ENCODE assay signal across 23 cellular contexts in the genomic region with DNA sequence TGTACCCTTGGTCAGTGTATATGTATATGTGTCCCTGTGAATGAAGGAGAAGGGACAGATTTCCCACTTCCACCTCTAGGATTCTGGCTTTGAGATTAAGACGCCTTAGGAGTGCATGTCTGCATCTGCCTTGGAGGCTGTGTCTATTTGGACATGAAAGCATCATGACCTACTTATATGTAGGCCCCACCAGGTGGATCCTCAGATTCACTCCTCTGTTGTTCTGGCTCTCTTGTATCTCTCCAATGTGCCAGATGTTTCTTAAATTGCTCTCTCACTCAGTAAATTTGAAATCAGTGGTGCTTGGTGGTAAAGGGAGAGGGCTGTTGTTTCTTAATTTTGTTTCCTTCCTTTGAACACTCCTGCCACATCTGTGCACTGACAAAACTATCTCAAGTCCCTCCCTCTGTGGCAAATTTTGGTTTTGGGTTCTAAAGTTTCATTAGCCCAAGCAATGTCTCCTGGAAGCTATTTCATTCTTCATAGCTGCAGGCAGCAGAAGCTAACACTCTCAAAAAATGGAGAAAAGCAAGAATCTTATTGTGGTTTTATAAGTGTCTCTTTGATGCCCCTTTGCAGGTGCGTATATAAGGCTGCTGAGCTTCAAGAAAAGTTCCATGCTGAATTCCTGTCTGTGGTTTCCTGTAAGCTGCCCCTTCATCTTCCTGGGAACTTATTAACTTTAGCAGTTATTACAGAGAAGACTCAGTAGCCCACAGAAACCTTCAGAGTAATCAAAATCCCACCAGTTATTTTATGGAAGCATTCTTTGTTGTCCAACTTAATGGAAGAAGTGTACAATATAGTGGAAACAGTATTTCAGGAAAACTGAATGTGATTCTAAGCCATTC.
DNase-seq lines count a peak whose midpoint lies in the region; ATAC-seq and TF ChIP-seq lines count a peak whose summit lies in the region.
"Had no signal": no experiment of that assay in that cellular context is flagged by ENCODE, and none has a peak within 500 bp of the region (broad histone marks: within the 10 kb centered on the region; RNA-seq: fewer than 3 reads in every experiment).

No MANE protein-coding gene starts in this region.

- TF ChIP-seq EP300 in ovary (IDR thresholded peaks at IDR 0.05) = no peak

- no peak for ATAC-seq in natural killer cell
- ATAC-seq in natural killer cell treated with Interleukin-12 subunit alpha and Interleukin-12 subunit beta and Interleukin-15 and Interleukin-18, amount 100 ng/mL, for 72 hours = no peak
- ATAC-seq: GM23338, HepG2 had no signal

- H3K9me3 ChIP-seq in osteoblast (ENCODE audit: low read depth, low read length) (no peaks in the 10 kb centered on the region), ovary (no peaks in the 10 kb centered on the region), A673 (ENCODE audit: low read depth, low read length, poor library complexity, severe bottlenecking) (no peaks in the 10 kb centered on the region)
- H3K9me3 ChIP-seq: Caco-2 had no signal

- peak overlapping the region; percentile 38 for H3K4me3 Mint-ChIP-seq in natural killer cell
- no peak overlapping the region for H3K4me3 Mint-ChIP-seq in natural killer cell treated with Interleukin-12 subunit alpha and Interleukin-12 subunit beta and Interleukin-15 and Interleukin-18, amount 100 ng/mL, for 72 hours
- H3K4me3 Mint-ChIP-seq: CD4-positive, alpha-beta T cell; GM23338 had no signal

- H3K4me1 ChIP-seq in osteoblast (ENCODE audit: insufficient read depth, low read length) (no peaks in the 10 kb centered on the region), ovary (ENCODE audit: insufficient read depth) (no peaks in the 10 kb centered on the region), A673 (ENCODE audit: insufficient read depth, low read length, poor library complexity, severe bottlenecking) (no peaks in the 10 kb centered on the region)
- H3K4me1 ChIP-seq: Caco-2 had no signal

- TF ChIP-seq CTCF in natural killer cell (IDR thresholded peaks at IDR 0.05) (no peak), osteoblast (IDR thresholded peaks at IDR 0.05; ENCODE audit: extremely low read depth, low read depth, low read length) (no peak), ovary (IDR thresholded peaks at IDR 0.05) (no peak), A673 (conservative IDR thresholded peaks at IDR 0.05; ENCODE audit: low read depth, low read length) (no peak)

- H3K36me3 ChIP-seq in osteoblast (ENCODE audit: insufficient read depth, low read length) (no peaks in the 10 kb centered on the region), ovary (no peaks in the 10 kb centered on the region), A673 (ENCODE audit: insufficient read depth, low read length, poor library complexity, severe bottlenecking) (no peaks in the 10 kb centered on the region)

- WGBS in ovary, 3 donors = 66 to 83% (median 81%) methylated on average over 2 of the region's 2 CpGs

- peaks cover 33 to 35% of the 10 kb centered on the region in 2 donors for H3K4me1 Mint-ChIP-seq in natural killer cell
- peaks cover 28 to 30% of the 10 kb centered on the region in 2 donors for H3K4me1 Mint-ChIP-seq in natural killer cell treated with Interleukin-12 subunit alpha and Interleukin-12 subunit beta and Interleukin-15 and Interleukin-18, amount 100 ng/mL, for 72 hours (ENCODE audit: low read depth in 2 of 2)
- H3K4me1 Mint-ChIP-seq: GM23338 had no signal

- CTCF ChIA-PET in A673 (lab: Charles Lee) = no interaction called here

- H3K27ac ChIP-seq in osteoblast (ENCODE audit: low read depth, low read length) = no peak overlapping the region
- H3K27ac ChIP-seq in ovary = no peak overlapping the region
- H3K27ac ChIP-seq in A673 (ENCODE audit: low read depth, low read length, poor library complexity, severe bottlenecking) = no peak overlapping the region
- H3K27ac ChIP-seq: HL-60, PC-9, SK-N-MC had no signal

- H3K4me2 ChIP-seq in osteoblast (ENCODE audit: insufficient read depth, low read length) = no peak overlapping the region
- H3K4me2 ChIP-seq: GM23338, PC-9 had no signal

- intact Hi-C loops in natural killer cell (cut with micrococcal nuclease) = loop anchor here (10.0 kb wide), 1 partner anchor 136 kb away; no protein-coding TSS in a partner anchor
- intact Hi-C loops in ovary (cut with DNase I) = no loop called here
- intact Hi-C loops in A673 (cut with micrococcal nuclease; ENCODE audit: unreplicated experiment) = no loop called here

- DNase-seq in natural killer cell = no peak
- no peak for DNase-seq in natural killer cell treated with Interleukin-12 subunit alpha and Interleukin-12 subunit beta and Interleukin-15 and Interleukin-18, amount 100 ng/mL, for 72 hours (ENCODE audit: low spot score)
- DNase-seq in glomerular visceral epithelial cell (ENCODE audit: extremely low spot score) = peak; percentile 59
- peak; percentile 25 for DNase-seq in osteoblast (ENCODE audit: insufficient read length, low spot score, missing footprints)
- DNase-seq in ovary = no peak
- DNase-seq in A673 (ENCODE audit: low spot score) = no peak
- no peak for DNase-seq in activated CD4-positive, alpha-beta T cell treated with anti-CD3 and anti-CD28 coated beads, Interleukin-2, amount 50 U/mL, for 1 hour
- DNase-seq: 8988T; Caco-2; CD4-positive, alpha-beta T cell; HCEC 1CT; KBM-7; NCI-H1092 treated with DMSO at 0.1 percent for 48 hours; NCI-H1436 treated with DMSO at 0.1 percent for 48 hours; NCI-H1930; NCI-H510A; PC-9; RPMI8226; SHP77 had no signal

- no peaks in the 10 kb centered on the region for H3K36me3 Mint-ChIP-seq in natural killer cell
- peaks cover 5% of the 10 kb centered on the region for H3K36me3 Mint-ChIP-seq in natural killer cell treated with Interleukin-12 subunit alpha and Interleukin-12 subunit beta and Interleukin-15 and Interleukin-18, amount 100 ng/mL, for 72 hours

- H3K27ac Mint-ChIP-seq in natural killer cell = peak overlapping the region; percentile 17 to 52
- H3K27ac Mint-ChIP-seq in natural killer cell treated with Interleukin-12 subunit alpha and Interleukin-12 subunit beta and Interleukin-15 and Interleukin-18, amount 100 ng/mL, for 72 hours = peak overlapping the region in 1 of 2 donors; percentile 68
- H3K27ac Mint-ChIP-seq: CD4-positive, alpha-beta T cell; GM23338 had no signal

- no peaks in the 10 kb centered on the region for H3K79me2 ChIP-seq in osteoblast (ENCODE audit: insufficient read depth, low read length)

- H2AFZ ChIP-seq in osteoblast (ENCODE audit: low read length) = no peak overlapping the region
- H2AFZ ChIP-seq: GM23338, PC-9 had no signal

- H3K4me3 ChIP-seq in osteoblast (ENCODE audit: insufficient read depth, low read length) = no peak overlapping the region
- H3K4me3 ChIP-seq in ovary = no peak overlapping the region
- no peak overlapping the region for H3K4me3 ChIP-seq in A673 (ENCODE audit: low read depth, low read length, poor library complexity, severe bottlenecking)
- H3K4me3 ChIP-seq: GM23338, PC-9, SK-N-MC had no signal

- no peak for TF ChIP-seq POLR2A in ovary (IDR thresholded peaks at IDR 0.05)

- no peaks in the 10 kb centered on the region for H4K20me1 ChIP-seq in osteoblast (ENCODE audit: insufficient read depth, low read length)

- no TSS peak for BruUV-seq in A673 (replicated peaks; lab: Mats Ljungman, UMichigan)

- peaks cover 0 to 5% of the 10 kb centered on the region in 2 donors for H3K9me3 Mint-ChIP-seq in natural killer cell
- peaks cover 4% of the 10 kb centered on the region for H3K9me3 Mint-ChIP-seq in natural killer cell treated with Interleukin-12 subunit alpha and Interleukin-12 subunit beta and Interleukin-15 and Interleukin-18, amount 100 ng/mL, for 72 hours
- H3K9me3 Mint-ChIP-seq: GM23338 had no signal

- H3K27me3 Mint-ChIP-seq in natural killer cell (ENCODE audit: low read depth in 2 of 2) = no peaks in the 10 kb centered on the region
- H3K27me3 Mint-ChIP-seq in natural killer cell treated with Interleukin-12 subunit alpha and Interleukin-12 subunit beta and Interleukin-15 and Interleukin-18, amount 100 ng/mL, for 72 hours = no peaks in the 10 kb centered on the region
- H3K27me3 Mint-ChIP-seq: CD4-positive, alpha-beta T cell had no signal

- POLR2A ChIA-PET in A673 (lab: Charles Lee; ENCODE audit: low non-redundant PET) = no interaction called here

- no peaks in the 10 kb centered on the region for H3K27me3 ChIP-seq in osteoblast (ENCODE audit: insufficient read depth, low read length)
- no peaks in the 10 kb centered on the region for H3K27me3 ChIP-seq in ovary
- H3K27me3 ChIP-seq in A673 (replicated peaks; ENCODE audit: insufficient read depth, low read depth, low read length, poor library complexity) = no peaks in the 10 kb centered on the region

Comparison
In these comparisons a context has a peak if more than half of its experiments do, and no peak if none do; other contexts are left out.
1. DNase-seq: peak in glomerular visceral epithelial cell (single experiment) and osteoblast (single experiment); none in natural killer cell (single experiment), natural killer cell treated with Interleukin-12 subunit alpha and Interleukin-12 subunit beta and Interleukin-15 and Interleukin-18, amount 100 ng/mL, for 72 hours (single experiment), ovary (0 of 5), A673 (single experiment) and activated CD4-positive, alpha-beta T cell treated with anti-CD3 and anti-CD28 coated beads, Interleukin-2, amount 50 U/mL, for 1 hour (single experiment).